23 cellular contexts compared by ENCODE assay signal in the genomic region with DNA sequence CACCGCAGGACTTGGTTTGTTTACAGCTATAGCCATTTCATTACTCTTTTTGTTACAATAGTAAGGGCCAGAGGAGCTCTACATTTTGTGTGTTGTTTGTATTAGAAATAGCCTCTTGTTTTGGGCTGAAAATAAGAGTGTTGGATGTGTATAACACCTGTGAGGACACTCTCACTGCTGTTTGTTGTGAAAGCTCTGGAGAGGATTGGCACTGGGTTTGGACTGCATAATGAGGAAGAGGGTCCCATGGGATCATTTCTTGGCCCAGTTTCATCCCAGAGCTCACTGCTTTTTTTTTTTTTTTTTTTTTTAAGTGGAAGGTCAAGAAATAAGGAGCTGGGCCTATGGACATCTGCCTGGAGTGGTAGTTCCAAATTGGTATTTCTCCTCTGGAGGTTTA.
"Had no signal": no experiment of that assay in that cellular context is flagged by ENCODE, and none has a peak within 500 bp of the region (broad histone marks: within the 10 kb centered on the region; RNA-seq: fewer than 3 reads in every experiment).

No MANE protein-coding gene starts in this region.

- H3K4me1 ChIP-seq: heart left ventricle, psoas muscle, spleen, testis, tibial nerve, upper lobe of right lung, vagina had no signal

- H3K36me3 Mint-ChIP-seq: stimulated activated memory B cell treated with anti-CD40 and anti-IgM and Interleukin-4, amounts not matched to agents 10 μg/mL and 1 μg/mL and 100 μg/mL, for 72 hours had no signal

- H3K36me3 ChIP-seq: esophagus squamous epithelium, heart left ventricle, neutrophil, spleen, tibial nerve, upper lobe of right lung, vagina had no signal

- H3K27ac ChIP-seq: esophagus squamous epithelium, heart left ventricle, neutrophil, psoas muscle, spleen, testis, tibial nerve, upper lobe of right lung, vagina had no signal

- H3K4me3 ChIP-seq: esophagus squamous epithelium, heart left ventricle, psoas muscle, spleen, testis, tibial nerve, upper lobe of right lung, vagina had no signal

- ATAC-seq: heart left ventricle; left colon; naive thymus-derived CD4-positive, alpha-beta T cell; sciatic nerve; stimulated activated memory B cell treated with anti-CD40 and anti-IgM and Interleukin-4, amounts not matched to agents 10 μg/mL and 1 μg/mL and 100 μg/mL, for 72 hours; stimulated activated naive CD8-positive, alpha-beta T cell treated with anti-CD3 and anti-CD28 coated beads, Interleukin-15, amount 100 ng/mL, for 72 hours; upper lobe of right lung had no signal

- H3K4me3 Mint-ChIP-seq: naive thymus-derived CD4-positive, alpha-beta T cell; nephron progenitor cell; stimulated activated memory B cell treated with anti-CD40 and anti-IgM and Interleukin-4, amounts not matched to agents 10 μg/mL and 1 μg/mL and 100 μg/mL, for 72 hours; stimulated activated naive CD8-positive, alpha-beta T cell treated with anti-CD3 and anti-CD28 coated beads, Interleukin-15, amount 100 ng/mL, for 72 hours had no signal

- DNase-seq: dermis blood vessel endothelial cell; esophagus squamous epithelium; foreskin fibroblast; hippocampal formation; left colon; mammary epithelial cell; naive thymus-derived CD4-positive, alpha-beta T cell; nephron progenitor cell; psoas muscle; retina; spleen; stimulated activated CD4-positive, alpha-beta T cell treated with anti-CD3 and anti-CD28 coated beads, Interleukin-15, amount 100 ng/mL, for 24 hours; stimulated activated CD4-positive, alpha-beta T cell treated with anti-CD3 and anti-CD28 coated beads, Interleukin-1b, Interleukin-23, amount 100 ng/mL, for 48 hours; stimulated activated CD4-positive, alpha-beta T cell treated with anti-CD3 and anti-CD28 coated beads, Interleukin-4, amount 100 ng/mL, for 24 hours; stimulated activated naive CD8-positive, alpha-beta T cell treated with anti-CD3 and anti-CD28 coated beads, Interleukin-15, amount 100 ng/mL, for 72 hours; testis; upper lobe of right lung had no signal

- H3K27me3 ChIP-seq: esophagus squamous epithelium, heart left ventricle, neutrophil, spleen, testis, tibial nerve, upper lobe of right lung, vagina had no signal

- H3K4me1 Mint-ChIP-seq: naive thymus-derived CD4-positive, alpha-beta T cell; nephron progenitor cell; stimulated activated memory B cell treated with anti-CD40 and anti-IgM and Interleukin-4, amounts not matched to agents 10 μg/mL and 1 μg/mL and 100 μg/mL, for 72 hours; stimulated activated naive CD8-positive, alpha-beta T cell treated with anti-CD3 and anti-CD28 coated beads, Interleukin-15, amount 100 ng/mL, for 72 hours had no signal

- H3K9me3 ChIP-seq: esophagus squamous epithelium, neutrophil, psoas muscle, testis, tibial nerve, upper lobe of right lung, vagina had no signal

- H3K27me3 Mint-ChIP-seq: stimulated activated memory B cell treated with anti-CD40 and anti-IgM and Interleukin-4, amounts not matched to agents 10 μg/mL and 1 μg/mL and 100 μg/mL, for 72 hours; stimulated activated naive CD8-positive, alpha-beta T cell treated with anti-CD3 and anti-CD28 coated beads, Interleukin-15, amount 100 ng/mL, for 72 hours had no signal

- H3K27ac Mint-ChIP-seq: nephron progenitor cell; stimulated activated memory B cell treated with anti-CD40 and anti-IgM and Interleukin-4, amounts not matched to agents 10 μg/mL and 1 μg/mL and 100 μg/mL, for 72 hours had no signal
